Comparison of ENCODE assay signal across 8 cellular contexts in the genomic region with DNA sequence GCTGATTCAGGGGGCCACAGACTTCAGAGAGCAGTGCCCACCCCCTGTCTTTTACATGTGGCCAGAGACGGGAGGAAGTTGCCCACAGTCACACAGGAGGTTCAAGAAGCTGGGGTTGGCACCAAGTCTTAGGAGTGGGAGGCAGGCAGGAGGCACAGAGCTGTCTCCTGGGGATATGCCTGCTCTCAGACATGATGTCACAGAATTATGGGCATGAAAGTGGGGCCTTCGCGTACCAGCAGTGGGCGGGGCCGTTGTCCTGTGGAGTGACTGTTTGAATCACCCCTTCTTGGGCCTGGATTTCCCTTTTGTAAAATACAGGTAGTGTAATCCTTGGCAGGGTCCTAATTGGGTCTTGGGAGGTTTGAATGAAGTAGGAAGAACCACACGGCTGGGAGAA.
DNase-seq lines count a peak whose midpoint lies in the region; ATAC-seq lines count a peak whose summit lies in the region.

No MANE protein-coding gene starts in this region.

- H2BK12ac ChIP-seq in mesenchymal stem cell (ENCODE audit: low read length in 2 of 2), result peak overlapping the region; percentile 90 to 95

- peak overlapping the region; percentile 93 for H4K8ac ChIP-seq in mesenchymal stem cell (ENCODE audit: low read length)

- H3K9me3 ChIP-seq in mesenchymal stem cell (ENCODE audit: control insufficient read depth, low read length), result no peaks in the 10 kb centered on the region

- no peaks in the 10 kb centered on the region for H3K36me3 Mint-ChIP-seq in activated T-cell treated with anti-CD3 and anti-CD28 coated beads, Interleukin-2, amount 50 U/mL, for 72 hours (ENCODE audit: insufficient read depth in 2 of 2)

- WGBS in mesenchymal stem cell, result 82% methylated on average over 6 of the region's 6 CpGs

- H3K14ac ChIP-seq in mesenchymal stem cell (ENCODE audit: low read length in 2 of 2), result peak overlapping the region in 1 of 2 experiments; percentile 23

- peak overlapping the region; percentile 66 for H2BK120ac ChIP-seq in mesenchymal stem cell (ENCODE audit: low read depth, low read length)

- no peak overlapping the region for H3K4me2 ChIP-seq in mesenchymal stem cell (ENCODE audit: low read length, poor library complexity, severe bottlenecking)

- peaks cover 46 to 76% of the 10 kb centered on the region in 2 experiments for H3K36me3 ChIP-seq in mesenchymal stem cell (ENCODE audit: control insufficient read depth in 1 of 2, insufficient read depth in 2 of 2, low read depth in 1 of 2, low read length in 2 of 2)

- peak; percentile 36 for ATAC-seq in HG02981 (IDR thresholded peaks at IDR 0.05; ENCODE audit: unreplicated experiment)
- peak; percentile 47 for ATAC-seq in activated T-cell treated with anti-CD3 and anti-CD28 coated beads, Interleukin-2, amount 50 U/mL, for 72 hours (replicated peaks in 1 of 2)

- no peak overlapping the region for H2AFZ ChIP-seq in mesenchymal stem cell (ENCODE audit: low read depth, low read length)

- peaks cover 39% of the 10 kb centered on the region for H3K79me1 ChIP-seq in mesenchymal stem cell (replicated peaks; ENCODE audit: low read length, poor library complexity, severe bottlenecking)

- H3K27me3 Mint-ChIP-seq in activated T-cell treated with anti-CD3 and anti-CD28 coated beads, Interleukin-2, amount 50 U/mL, for 72 hours (ENCODE audit: low read depth), result no peaks in the 10 kb centered on the region

- H2BK5ac ChIP-seq in mesenchymal stem cell (ENCODE audit: low read depth, low read length, poor library complexity, severe bottlenecking), result peak overlapping the region; percentile 75

- H2AK5ac ChIP-seq in mesenchymal stem cell (ENCODE audit: low read length, severe bottlenecking), result peak overlapping the region; percentile 70

- DNase-seq in NK-92 treated with Interleukin-12 subunit alpha and Interleukin-12 subunit beta, amount 100 ng/mL, for 24 hours (lab: John Stamatoyannopoulos, UW), result peak; percentile 36
- DNase-seq in NK-92 (lab: John Stamatoyannopoulos, UW; ENCODE audit: unreplicated experiment) (no peak), mesenchymal stem cell (no peak), midbrain (lab: John Stamatoyannopoulos, UW) (no peak), Ammon's horn (ENCODE audit: low spot score) (no peak), RKO (ENCODE audit: low spot score) (no peak)
- DNase-seq in activated T-cell treated with anti-CD3 and anti-CD28 coated beads, Interleukin-2, amount 50 U/mL, for 72 hours, result peak; percentile 42 to 49

- peak overlapping the region; percentile 95 for H3K18ac ChIP-seq in mesenchymal stem cell (ENCODE audit: low read depth in 1 of 2, low read length in 2 of 2)

- H3K4me3 ChIP-seq in mesenchymal stem cell (ENCODE audit: insufficient read depth in 1 of 2, low read depth in 1 of 2, low read length in 2 of 2), result no peak overlapping the region

- H3K27ac ChIP-seq in mesenchymal stem cell (ENCODE audit: low read length, poor library complexity, severe bottlenecking), result peak overlapping the region; percentile 91

- peak overlapping the region; percentile 20 for H3K27ac Mint-ChIP-seq in activated T-cell treated with anti-CD3 and anti-CD28 coated beads, Interleukin-2, amount 50 U/mL, for 72 hours

- H2BK15ac ChIP-seq in mesenchymal stem cell (ENCODE audit: low read depth, poor library complexity, severe bottlenecking), result peak overlapping the region; percentile 70

- H3K27me3 ChIP-seq in mesenchymal stem cell (ENCODE audit: control insufficient read depth in 1 of 2, insufficient read depth in 1 of 2, low read length in 2 of 2), result no peaks in the 10 kb centered on the region

- H4K91ac ChIP-seq in mesenchymal stem cell (ENCODE audit: low read length), result peak overlapping the region; percentile 97

- H3K9ac ChIP-seq in mesenchymal stem cell (ENCODE audit: low read length), result peak overlapping the region; percentile 46

- peaks cover 59% of the 10 kb centered on the region for H3K4me1 ChIP-seq in mesenchymal stem cell (ENCODE audit: control insufficient read depth, insufficient read depth, low read depth, low read length)

- H3K23ac ChIP-seq in mesenchymal stem cell (ENCODE audit: low read length in 2 of 2), result peak overlapping the region in 1 of 2 experiments; percentile 73

- peak overlapping the region; percentile 62 to 96 for H3K4ac ChIP-seq in mesenchymal stem cell (ENCODE audit: low read depth in 1 of 2, low read length in 2 of 2)

- H3K4me3 Mint-ChIP-seq in activated T-cell treated with anti-CD3 and anti-CD28 coated beads, Interleukin-2, amount 50 U/mL, for 72 hours, result peak overlapping the region; percentile 39 to 68

- H3K9me3 Mint-ChIP-seq in activated T-cell treated with anti-CD3 and anti-CD28 coated beads, Interleukin-2, amount 50 U/mL, for 72 hours, result no peaks in the 10 kb centered on the region

- peaks cover 26% of the 10 kb centered on the region for H3K4me1 Mint-ChIP-seq in activated T-cell treated with anti-CD3 and anti-CD28 coated beads, Interleukin-2, amount 50 U/mL, for 72 hours (ENCODE audit: low read depth)

Comparison
In these comparisons a context has a peak if more than half of its experiments do, and no peak if none do; other contexts are left out.
1. DNase-seq: peak in NK-92 treated with Interleukin-12 subunit alpha and Interleukin-12 subunit beta, amount 100 ng/mL, for 24 hours (single experiment) and activated T-cell treated with anti-CD3 and anti-CD28 coated beads, Interleukin-2, amount 50 U/mL, for 72 hours (2 of 2); none in NK-92 (single experiment), mesenchymal stem cell (single experiment), midbrain (single experiment), Ammon's horn (single experiment) and RKO (single experiment).